ENCODE assay signal across 8 cellular contexts in genomic region chr22:44668190-44668885, GRCh38. TPM values are rescaled to one million over a fixed set of nuclear protein-coding genes. Genes with fewer than 3 reads are reported as not detected.
DNase-seq lines count a peak whose midpoint lies in the region; ATAC-seq and TF ChIP-seq lines count a peak whose summit lies in the region.

No MANE protein-coding gene starts in this region.

- no peaks in the 10 kb centered on the region for H3K9me3 ChIP-seq in BLaER1
- no peaks in the 10 kb centered on the region for H3K9me3 ChIP-seq in breast epithelium
- H3K9me3 ChIP-seq in lung (ENCODE audit: control insufficient read depth in 2 of 2, insufficient read depth in 1 of 2, low read length in 1 of 2) = no peaks in the 10 kb centered on the region
- no peaks in the 10 kb centered on the region for H3K9me3 ChIP-seq in suprapubic skin

- TF ChIP-seq POLR2A in breast epithelium (IDR thresholded peaks at IDR 0.05) (no peak), suprapubic skin (IDR thresholded peaks at IDR 0.05) (no peak)

- peaks cover 69% of the 10 kb centered on the region for H3K4me1 ChIP-seq in BLaER1
- no peaks in the 10 kb centered on the region for H3K4me1 ChIP-seq in breast epithelium
- peaks cover 0 to 12% of the 10 kb centered on the region in 2 donors for H3K4me1 ChIP-seq in lung (ENCODE audit: control insufficient read depth in 2 of 2, insufficient read depth in 2 of 2, low read length in 2 of 2)
- H3K4me1 ChIP-seq in suprapubic skin = peaks cover 55% of the 10 kb centered on the region

- TF ChIP-seq EP300 in suprapubic skin (IDR thresholded peaks at IDR 0.05) = no peak

- no peaks in the 10 kb centered on the region for H4K20me1 ChIP-seq in BLaER1

- H3K4me3 ChIP-seq in BLaER1 (peak overlapping the region; percentile 72), breast epithelium (peak overlapping the region; percentile 61 to 80 (median 68)), lung (peak overlapping the region; percentile 24), suprapubic skin (peak overlapping the region; percentile 78)

- intact Hi-C loops in breast epithelium (cut with DNase I; ENCODE audit: low total_unique reads) = no loop called here

- no peak for DNase-seq in breast epithelium (ENCODE audit: low spot score in 2 of 2)
- DNase-seq in lung (ENCODE audit: low spot score) = no peak
- peak in 1 of 2 donors; percentile 68 for DNase-seq in suprapubic skin (ENCODE audit: low spot score in 2 of 2)
- DNase-seq in GM13976 (ENCODE audit: low spot score) = no peak

- peak overlapping the region; percentile 96 for H3K4me2 ChIP-seq in BLaER1

- peak overlapping the region; percentile 35 for H3K27ac ChIP-seq in BLaER1
- H3K27ac ChIP-seq in breast epithelium = peak overlapping the region; percentile 71 to 90
- no peak overlapping the region for H3K27ac ChIP-seq in lung (ENCODE audit: low read depth in 1 of 2, low read length in 1 of 2)
- H3K27ac ChIP-seq in suprapubic skin = peak overlapping the region; percentile 89

- peak overlapping the region; percentile 69 for H3K9ac ChIP-seq in BLaER1

- whole genome bisulfite sequencing in lung, 2 donors = 1 to 2% methylated on average over 65 to 87 of the region's 87 CpGs
- no CpG with 5 or more reads among the region's 87 CpGs for WGBS in suprapubic skin

- ATAC-seq in SK-N-SH treated with all-trans-retinoic acid at 6 μM for 48 hours (peak; percentile 27; the same call in 1 of the 3 replicates), lung (ENCODE audit: insufficient read depth, low FRiP score) (no peak), HG02981 (IDR thresholded peaks at IDR 0.05; ENCODE audit: unreplicated experiment) (no peak), HG03521 (IDR thresholded peaks at IDR 0.05; ENCODE audit: unreplicated experiment) (no peak)

- H3K36me3 ChIP-seq in BLaER1 (no peaks in the 10 kb centered on the region), breast epithelium (no peaks in the 10 kb centered on the region), lung (ENCODE audit: control insufficient read depth in 2 of 2, insufficient read depth in 2 of 2, low read length in 2 of 2) (no peaks in the 10 kb centered on the region), suprapubic skin (no peaks in the 10 kb centered on the region)

- in situ Hi-C loops in GM13976 (cut with MboI; ENCODE audit: low sequenced_read_pairs, unreplicated experiment) = no loop called here

- no peak for TF ChIP-seq CTCF in breast epithelium (IDR thresholded peaks at IDR 0.05)
- TF ChIP-seq CTCF in lung (IDR thresholded peaks at IDR 0.05; ENCODE audit: control extremely low read depth, extremely low read depth) = no peak
- TF ChIP-seq CTCF in suprapubic skin (IDR thresholded peaks at IDR 0.05) = no peak
- no peak for TF ChIP-seq CTCF in GM13976 (IDR thresholded peaks at IDR 0.05; ENCODE audit: borderline replicate concordance, control extremely low read depth, extremely low read depth, insufficient read depth, missing control alignments)

- H3K27me3 ChIP-seq in BLaER1 = peaks cover 15% of the 10 kb centered on the region
- peaks cover 0 to 3% of the 10 kb centered on the region in 2 donors for H3K27me3 ChIP-seq in breast epithelium
- no peaks in the 10 kb centered on the region for H3K27me3 ChIP-seq in lung (ENCODE audit: control insufficient read depth, insufficient read depth)
- peaks cover 9% of the 10 kb centered on the region for H3K27me3 ChIP-seq in suprapubic skin

TF ChIP-seq in SK-N-SH treated with all-trans-retinoic acid at 6 μM for 48 hours, 23 proteins besides CTCF, POLR2A, EP300 and RAD21:
- TF ChIP-seq BACH2 (CRISPR knock-in tag; IDR thresholded peaks at IDR 0.05; ENCODE audit: borderline replicate concordance) (no peak), ZFP30 (CRISPR knock-in tag; IDR thresholded peaks at IDR 0.05) (no peak), ZNF8 (CRISPR knock-in tag; IDR thresholded peaks at IDR 0.05) (no peak), OSR1 (CRISPR knock-in tag; IDR thresholded peaks at IDR 0.05) (no peak), CSRNP3 (CRISPR knock-in tag; IDR thresholded peaks at IDR 0.05) (no peak), PATZ1 (CRISPR knock-in tag; IDR thresholded peaks at IDR 0.05; ENCODE audit: borderline replicate concordance) (no peak), TOX (CRISPR knock-in tag; IDR thresholded peaks at IDR 0.05; ENCODE audit: borderline replicate concordance) (no peak), SNAI2 (CRISPR knock-in tag; IDR thresholded peaks at IDR 0.05) (no peak), ARNTL (CRISPR knock-in tag; IDR thresholded peaks at IDR 0.05; ENCODE audit: borderline replicate concordance, low read depth) (no peak), ZNF70 (CRISPR knock-in tag; IDR thresholded peaks at IDR 0.05) (no peak), CREB5 (CRISPR knock-in tag; IDR thresholded peaks at IDR 0.05; ENCODE audit: low read depth) (no peak)

RNA-seq across cellular contexts. Expression of gene PRR5, which starts 33.7 kb away (rescaled TPM):
- 10 to 100 TPM; 23.7 to 39.5 (median 29.5) TPM for total RNA-seq in breast epithelium
- 10 to 100 TPM; 11.8 to 17.3 TPM for total RNA-seq in lung
- 10 to 100 TPM in 1 of 2 donors, 1 to 10 TPM in 1; 9.1 to 10.4 TPM for polyA plus RNA-seq in lung
- total RNA-seq in suprapubic skin = 10 to 100 TPM; 14.9 to 25.0 (median 20.4) TPM

Comparison
In these comparisons a context has a peak if more than half of its experiments do, and no peak if none do; other contexts are left out.
1. H3K27ac ChIP-seq: peak in BLaER1 (single experiment), breast epithelium (2 of 2) and suprapubic skin (single experiment); none in lung (0 of 2).
2. H3K4me3 ChIP-seq: peak in every context shown above with its lines; median percentile 78 in suprapubic skin; 72 in BLaER1; 68 in breast epithelium; 24 in lung.